14 cellular contexts compared by ENCODE assay signal in genomic region chr17:14197582-14197981, GRCh38. TPM values are rescaled to one million over a fixed set of nuclear protein-coding genes. Genes with fewer than 3 reads are reported as not detected.
DNase-seq lines count a peak whose midpoint lies in the region; ATAC-seq and TF ChIP-seq lines count a peak whose summit lies in the region.
"Had no signal": no experiment of that assay in that cellular context is flagged by ENCODE, and none has a peak within 500 bp of the region (broad histone marks: within the 10 kb centered on the region; RNA-seq: fewer than 3 reads in every experiment).

No MANE protein-coding gene starts in this region.

- no peaks in the 10 kb centered on the region for H3K9me3 Mint-ChIP-seq in activated CD8-positive, alpha-beta T cell treated with anti-CD3 and anti-CD28 coated beads, Interleukin-2, amount 10 ng/mL, durations not matched to agents 7 days and 5 days (ENCODE audit: insufficient read depth)
- H3K9me3 Mint-ChIP-seq: type B pancreatic cell had no signal

- intact Hi-C loops in colonic mucosa (cut with DNase I), result no loop called here

- H3K36me3 ChIP-seq in KOPT-K1 (ENCODE audit: insufficient read depth, low read length) (no peaks in the 10 kb centered on the region; the same call in 1 of the 2 replicates), colonic mucosa (no peaks in the 10 kb centered on the region)
- H3K36me3 ChIP-seq: HAP-1 had no signal

- no peaks in the 10 kb centered on the region for H3K27me3 Mint-ChIP-seq in activated CD8-positive, alpha-beta T cell treated with anti-CD3 and anti-CD28 coated beads, Interleukin-2, amount 10 ng/mL, durations not matched to agents 7 days and 5 days (ENCODE audit: low read depth)
- H3K27me3 Mint-ChIP-seq: type B pancreatic cell had no signal

- ATAC-seq in activated CD8-positive, alpha-beta T cell treated with anti-CD3 and anti-CD28 coated beads, Interleukin-2, amount 10 ng/mL, durations not matched to agents 7 days and 5 days, result peak; percentile 58

- peak; percentile 78 for DNase-seq in activated CD8-positive, alpha-beta T cell treated with anti-CD3 and anti-CD28 coated beads, Interleukin-2, amount 10 ng/mL, durations not matched to agents 7 days and 5 days
- DNase-seq in central memory CD4-positive, alpha-beta T cell, result peak; percentile 52
- DNase-seq in stimulated activated CD4-positive, alpha-beta T cell treated with anti-CD3 and anti-CD28 coated beads, Interleukin-4, amount 100 ng/mL, for 24 hours, result peak; percentile 64
- DNase-seq in NCI-H1048 (lab: John Stamatoyannopoulos, UW), result no peak
- DNase-seq in SW 1271 (lab: John Stamatoyannopoulos, UW), result no peak
- no peak for DNase-seq in NCI-H2107 treated with DMSO at 0.1 percent for 48 hours (lab: John Stamatoyannopoulos, UW; ENCODE audit: unreplicated experiment)
- DNase-seq in colonic mucosa, result no peak
- DNase-seq: NCI-H446 had no signal

- H3K9me3 ChIP-seq in KOPT-K1 (ENCODE audit: insufficient read depth, low read length, poor library complexity, severe bottlenecking), result no peaks in the 10 kb centered on the region
- no peaks in the 10 kb centered on the region for H3K9me3 ChIP-seq in colonic mucosa
- H3K9me3 ChIP-seq: HAP-1 had no signal

- no peak overlapping the region for H3K9ac ChIP-seq in colonic mucosa (ENCODE audit: low read depth in 2 of 2, low read length in 2 of 2)

- no peak overlapping the region for H3K4me3 ChIP-seq in colonic mucosa
- H3K4me3 ChIP-seq: HAP-1 had no signal

- no peaks in the 10 kb centered on the region for H3K27me3 ChIP-seq in colonic mucosa

- H3K4me1 ChIP-seq in colonic mucosa, result no peaks in the 10 kb centered on the region
- H3K4me1 ChIP-seq: HAP-1 had no signal

- POLR2A ChIA-PET in activated CD8-positive, alpha-beta T cell treated with anti-CD3 and anti-CD28 coated beads, Interleukin-2, amount 10 ng/mL, durations not matched to agents 7 days and 5 days (lab: Charles Lee), result interaction anchor here (1.1 to 6.5 kb wide), 3 partner anchors 8 to 103 kb away, joined by 3 to 64 read pairs (median 3); partner anchors contain the start of gene HS3ST3B1

- peaks cover 42% of the 10 kb centered on the region for H3K36me3 Mint-ChIP-seq in activated CD8-positive, alpha-beta T cell treated with anti-CD3 and anti-CD28 coated beads, Interleukin-2, amount 10 ng/mL, durations not matched to agents 7 days and 5 days (ENCODE audit: low read depth)

- H3K27ac Mint-ChIP-seq in activated CD8-positive, alpha-beta T cell treated with anti-CD3 and anti-CD28 coated beads, Interleukin-2, amount 10 ng/mL, durations not matched to agents 7 days and 5 days, result peak overlapping the region; percentile 92
- H3K27ac Mint-ChIP-seq: type B pancreatic cell had no signal

- H3K27ac ChIP-seq in KOPT-K1 (ENCODE audit: low read depth, low read length, poor library complexity, severe bottlenecking) (peak overlapping the region; percentile 58), colonic mucosa (no peak overlapping the region)
- H3K27ac ChIP-seq: C4-2B had no signal

- peak overlapping the region; percentile 57 for H3K4me3 Mint-ChIP-seq in activated CD8-positive, alpha-beta T cell treated with anti-CD3 and anti-CD28 coated beads, Interleukin-2, amount 10 ng/mL, durations not matched to agents 7 days and 5 days
- H3K4me3 Mint-ChIP-seq: type B pancreatic cell had no signal

- CTCF ChIA-PET in activated CD8-positive, alpha-beta T cell treated with anti-CD3 and anti-CD28 coated beads, Interleukin-2, amount 10 ng/mL, durations not matched to agents 7 days and 5 days (lab: Charles Lee), result interaction anchor here (1.0 to 1.9 kb wide), 7 partner anchors 11 to 126 kb away, joined by 3 to 9 read pairs (median 3); partner anchors contain the start of gene HS3ST3B1

- peaks cover 91% of the 10 kb centered on the region for H3K4me1 Mint-ChIP-seq in activated CD8-positive, alpha-beta T cell treated with anti-CD3 and anti-CD28 coated beads, Interleukin-2, amount 10 ng/mL, durations not matched to agents 7 days and 5 days (ENCODE audit: low read depth)

- TF ChIP-seq CTCF in colonic mucosa (IDR thresholded peaks at IDR 0.05), result no peak

RNA-seq across cellular contexts. Expression of gene CDRT15, which starts 39.1 kb away (rescaled TPM):
- total RNA-seq in activated CD8-positive, alpha-beta T cell treated with anti-CD3 and anti-CD28 coated beads, Interleukin-2, amount 10 ng/mL, durations not matched to agents 7 days and 5 days, result not detected
- total RNA-seq in colonic mucosa, result not detected
- total RNA-seq: endothelial cell of umbilical vein, myocyte had no signal

Comparison
In these comparisons a context has a peak if more than half of its experiments do, and no peak if none do; other contexts are left out.
1. DNase-seq: peak in activated CD8-positive, alpha-beta T cell treated with anti-CD3 and anti-CD28 coated beads, Interleukin-2, amount 10 ng/mL, durations not matched to agents 7 days and 5 days (single experiment), central memory CD4-positive, alpha-beta T cell (single experiment) and stimulated activated CD4-positive, alpha-beta T cell treated with anti-CD3 and anti-CD28 coated beads, Interleukin-4, amount 100 ng/mL, for 24 hours (single experiment); none in NCI-H1048 (single experiment), SW 1271 (0 of 2), NCI-H2107 treated with DMSO at 0.1 percent for 48 hours (single experiment) and colonic mucosa (single experiment).